In the genomic region with DNA sequence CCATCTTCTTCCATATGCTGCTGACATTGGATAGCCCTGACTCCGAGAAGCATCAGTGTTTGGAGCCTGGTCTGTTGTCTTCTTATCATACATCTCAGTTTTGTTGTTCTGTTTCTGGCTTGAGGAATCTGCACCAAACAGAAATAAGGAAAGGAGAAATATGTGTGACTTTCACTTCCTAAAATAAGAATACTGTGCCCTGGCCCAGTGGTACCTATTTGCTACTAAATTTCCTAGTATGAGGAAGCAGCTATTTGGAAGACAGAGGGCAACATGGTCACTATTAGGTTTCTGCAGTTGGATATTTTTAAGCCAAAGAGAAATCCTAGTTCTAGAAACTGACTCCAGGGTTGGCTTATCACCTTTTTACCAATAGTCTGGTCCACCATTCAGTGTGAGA, we compare ENCODE assay signal across 25 cellular contexts. TPM values are rescaled to one million over a fixed set of nuclear protein-coding genes. Genes with fewer than 3 reads are reported as not detected.
DNase-seq lines count a peak whose midpoint lies in the region; ATAC-seq, FAIRE-seq and TF ChIP-seq lines count a peak whose summit lies in the region.
"Had no signal": no experiment of that assay in that cellular context is flagged by ENCODE, and none has a peak within 500 bp of the region (broad histone marks: within the 10 kb centered on the region; RNA-seq: fewer than 3 reads in every experiment).

No MANE protein-coding gene starts in this region.

- H3K27ac ChIP-seq in astrocyte (ENCODE audit: low read depth, low read length) (no peak overlapping the region), heart right ventricle (no peak overlapping the region)
- H3K27ac ChIP-seq: C4-2B had no signal

- no peak overlapping the region for H3K4me3 ChIP-seq in astrocyte (ENCODE audit: insufficient read depth, low read depth, low read length)
- H3K4me3 ChIP-seq in heart right ventricle, result no peak overlapping the region

- TF ChIP-seq CTCF in astrocyte (IDR thresholded peaks at IDR 0.05; ENCODE audit: insufficient read depth, low read depth, low read length) (no peak), heart right ventricle (IDR thresholded peaks at IDR 0.05) (no peak)

- H3K36me3 Mint-ChIP-seq in astrocyte (ENCODE audit: low read depth, unreplicated experiment), result no peaks in the 10 kb centered on the region
- H3K36me3 Mint-ChIP-seq: CD8-positive, alpha-beta T cell had no signal

- peak; percentile 64 for FAIRE-seq in astrocyte (lab: Jason Lieb, UNC)
- FAIRE-seq: D721Med, G401.6, GM12891, HepG2, HTR-8/SVneo had no signal

- H3K36me3 ChIP-seq in astrocyte (ENCODE audit: insufficient read depth, low read length) (no peaks in the 10 kb centered on the region), heart right ventricle (no peaks in the 10 kb centered on the region)
- H3K36me3 ChIP-seq: BE2C had no signal

- H3K9me3 ChIP-seq in astrocyte (ENCODE audit: insufficient read depth, low read depth, low read length) (no peaks in the 10 kb centered on the region), heart right ventricle (no peaks in the 10 kb centered on the region)
- H3K9me3 ChIP-seq: BE2C had no signal

- peaks cover 17% of the 10 kb centered on the region for H3K27me3 Mint-ChIP-seq in astrocyte (ENCODE audit: low read depth, unreplicated experiment)

- H3K4me1 Mint-ChIP-seq in astrocyte (ENCODE audit: low read depth, unreplicated experiment), result no peaks in the 10 kb centered on the region

- no peaks in the 10 kb centered on the region for H4K20me1 ChIP-seq in astrocyte (ENCODE audit: insufficient read depth, low read length)

- no peak overlapping the region for H3K4me3 Mint-ChIP-seq in astrocyte (ENCODE audit: unreplicated experiment)
- H3K4me3 Mint-ChIP-seq: CD8-positive, alpha-beta T cell; HFFc6 had no signal

- intact Hi-C loops in heart right ventricle (cut with DNase I), result no loop called here

- H3K79me2 ChIP-seq in astrocyte (ENCODE audit: insufficient read depth, low read length), result no peaks in the 10 kb centered on the region

- H2AFZ ChIP-seq in astrocyte (ENCODE audit: low read depth, low read length), result no peak overlapping the region

- DNase-seq in SIG-M5 treated with dmso at 0.1 percent for 504 hours (lab: John Stamatoyannopoulos, UW; ENCODE audit: unreplicated experiment), result peak; percentile 4
- no peak for DNase-seq in SIG-M5 (lab: John Stamatoyannopoulos, UW)
- peak; percentile 65 for DNase-seq in NOMO-1 treated with DMSO at 0.1 percent for 48 hours (lab: John Stamatoyannopoulos, UW; ENCODE audit: unreplicated experiment)
- DNase-seq in astrocyte (ENCODE audit: low read depth), result no peak
- DNase-seq in heart right ventricle, result no peak
- DNase-seq in T-helper 9 cell, result no peak
- no peak for DNase-seq in SHP77 (lab: John Stamatoyannopoulos, UW)
- DNase-seq: 8988T; ACHN; BE2C; CD8-positive, alpha-beta T cell; COR-L47; DMS153; DMS79 treated with DMSO at 0.1 percent for 48 hours; EL; HCEC 1CT; HFFc6 had no signal

- H3K4me2 ChIP-seq in astrocyte (ENCODE audit: low read length), result no peak overlapping the region

- WGBS in heart right ventricle, 2 donors, result 77 to 100% methylated on average over 1 of the region's 1 CpG

- H3K4me1 ChIP-seq in astrocyte (ENCODE audit: insufficient read depth, low read length), result no peaks in the 10 kb centered on the region
- no peaks in the 10 kb centered on the region for H3K4me1 ChIP-seq in heart right ventricle
- H3K4me1 ChIP-seq: BE2C had no signal

- no peak overlapping the region for H3K27ac Mint-ChIP-seq in astrocyte (ENCODE audit: unreplicated experiment)
- H3K27ac Mint-ChIP-seq: CD8-positive, alpha-beta T cell; HFFc6 had no signal

- H3K27me3 ChIP-seq in astrocyte (ENCODE audit: insufficient read depth, low read length) (peaks cover 2% of the 10 kb centered on the region), heart right ventricle (peaks cover 0 to 24% (median 0%) of the 10 kb centered on the region in 7 donors)
- H3K27me3 ChIP-seq: BE2C had no signal

- ATAC-seq in heart right ventricle (no peak), HG02938 (IDR thresholded peaks at IDR 0.05; ENCODE audit: unreplicated experiment) (no peak)
- ATAC-seq: CD8-positive, alpha-beta T cell; HepG2 had no signal

- H3K9ac ChIP-seq in astrocyte (ENCODE audit: low read length), result no peak overlapping the region

- H3K9me3 Mint-ChIP-seq in astrocyte (ENCODE audit: unreplicated experiment), result no peaks in the 10 kb centered on the region
- H3K9me3 Mint-ChIP-seq: CD8-positive, alpha-beta T cell; HFFc6 had no signal

RNA-seq across cellular contexts. Expression of gene CT47C1, which starts 16.8 kb away (rescaled TPM):
- total RNA-seq in astrocyte (not detected in 2 replicates), heart right ventricle (not detected)
- not detected for polyA plus RNA-seq in heart right ventricle
- total RNA-seq: CD8-positive, alpha-beta T cell; H4; HepG2; HFFc6 had no signal
- polyA plus RNA-seq: HepG2 had no signal

RNA-seq across cellular contexts. Expression of gene KIAA1210, which starts 38.0 kb away (rescaled TPM):
- total RNA-seq in astrocyte (not detected in 2 replicates), heart right ventricle (under 1 TPM in 5 of 10 donors, not detected in 5; 0.04 to 0.17 (median 0.09) TPM)
- polyA plus RNA-seq in heart right ventricle, result not detected
- total RNA-seq: CD8-positive, alpha-beta T cell; HepG2; HFFc6 had no signal
- polyA plus RNA-seq: HepG2 had no signal

Comparison
In these comparisons a context has a peak if more than half of its experiments do, and no peak if none do; other contexts are left out.
1. DNase-seq: peak in SIG-M5 treated with dmso at 0.1 percent for 504 hours (single experiment) and NOMO-1 treated with DMSO at 0.1 percent for 48 hours (single experiment); none in SIG-M5 (single experiment), astrocyte (single experiment), heart right ventricle (0 of 2), T-helper 9 cell (single experiment) and SHP77 (0 of 2).